ENCODE assay signal across 22 cellular contexts in genomic region chr10:128759174-128759573, GRCh38.
"Had no signal": no experiment of that assay in that cellular context is flagged by ENCODE, and none has a peak within 500 bp of the region (broad histone marks: within the 10 kb centered on the region; RNA-seq: fewer than 3 reads in every experiment).

No MANE protein-coding gene starts in this region.

- H3K27me3 ChIP-seq: neutrophil, pancreas, right lobe of liver, sigmoid colon, stomach, thyroid gland, tibial nerve, upper lobe of left lung had no signal

- ATAC-seq: naive thymus-derived CD4-positive, alpha-beta T cell; natural killer cell; pancreas; psoas muscle; right cardiac atrium; right lobe of liver; stimulated activated effector memory CD8-positive, alpha-beta T cell treated with anti-CD3 and anti-CD28 coated beads, Interleukin-12 subunit alpha, Interleukin-12 subunit beta, amount 100 ng/mL, for 72 hours; stimulated activated naive B cell treated with anti-CD40 and anti-IgM and Interleukin-4, amounts not matched to agents 10 μg/mL and 1 μg/mL and 100 μg/mL, for 72 hours had no signal

- H3K27ac ChIP-seq: neutrophil, pancreas, psoas muscle, right lobe of liver, sigmoid colon, stomach, thoracic aorta, thyroid gland, tibial nerve, upper lobe of left lung had no signal

- H3K4me3 ChIP-seq: pancreas, psoas muscle, right lobe of liver, sigmoid colon, stomach, thoracic aorta, thyroid gland, tibial nerve, upper lobe of left lung had no signal

- H3K9me3 ChIP-seq: neutrophil, pancreas, psoas muscle, right lobe of liver, sigmoid colon, stomach, thoracic aorta, thyroid gland, tibial nerve, upper lobe of left lung had no signal

- H3K4me1 ChIP-seq: pancreas, psoas muscle, right lobe of liver, sigmoid colon, stomach, thyroid gland, tibial nerve, upper lobe of left lung had no signal

- H3K36me3 ChIP-seq: neutrophil, pancreas, right lobe of liver, sigmoid colon, stomach, thoracic aorta, thyroid gland, tibial nerve, upper lobe of left lung had no signal

- DNase-seq: naive thymus-derived CD4-positive, alpha-beta T cell; natural killer cell; pancreas; psoas muscle; right cardiac atrium; right lobe of liver; sigmoid colon; small intestine; stimulated activated CD4-positive, alpha-beta T cell treated with anti-CD3 and anti-CD28 coated beads, Interleukin-15, amount 100 ng/mL, for 24 hours; stimulated activated CD4-positive, alpha-beta T cell treated with anti-CD3 and anti-CD28 coated beads, Interleukin-2, amount 100 ng/mL, for 24 hours; stimulated activated CD4-positive, alpha-beta T cell treated with anti-CD3 and anti-CD28 coated beads, Interleukin-2, amount 100 ng/mL, for 48 hours; stimulated activated CD4-positive, alpha-beta T cell treated with anti-CD3 and anti-CD28 coated beads, Interleukin-4, amount 100 ng/mL, for 24 hours; stimulated activated naive B cell treated with anti-CD40 and anti-IgM and Interleukin-4, amounts not matched to agents 10 μg/mL and 1 μg/mL and 100 μg/mL, for 72 hours; stimulated activated naive CD4-positive, alpha-beta T cell treated with Interleukin-2 at 50 U/mL for 16 hours; stomach; thyroid gland; trophoblast cell; upper lobe of left lung had no signal
